In the genomic region with DNA sequence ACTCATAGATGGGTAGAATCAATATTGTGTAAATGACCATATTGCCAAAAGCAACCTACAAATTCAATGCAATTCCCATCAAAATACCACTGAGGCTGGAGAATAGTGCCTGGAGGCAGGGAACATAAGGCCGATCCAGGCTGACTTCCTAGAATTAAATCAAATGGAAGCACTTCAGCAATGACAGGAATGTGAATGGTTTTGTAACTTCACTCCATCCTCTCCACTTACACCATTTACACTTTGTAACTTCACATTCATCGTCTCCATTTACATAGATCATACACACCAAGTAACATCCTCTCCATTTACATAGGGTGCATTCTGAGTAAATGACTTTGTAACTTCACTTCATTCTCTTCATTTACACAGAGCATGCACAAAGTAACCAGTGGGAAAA, we compare ENCODE assay signal across 24 cellular contexts. TPM values are rescaled to one million over a fixed set of nuclear protein-coding genes. Genes with fewer than 3 reads are reported as not detected.
DNase-seq lines count a peak whose midpoint lies in the region; ATAC-seq and TF ChIP-seq lines count a peak whose summit lies in the region.
"Had no signal": no experiment of that assay in that cellular context is flagged by ENCODE, and none has a peak within 500 bp of the region (broad histone marks: within the 10 kb centered on the region; RNA-seq: fewer than 3 reads in every experiment).

No MANE protein-coding gene starts in this region.

- H4K20me1 ChIP-seq in osteoblast (ENCODE audit: insufficient read depth, low read length) = no peaks in the 10 kb centered on the region

- H3K4me2 ChIP-seq in osteoblast (ENCODE audit: insufficient read depth, low read length) = peak overlapping the region; percentile 40

- no peaks in the 10 kb centered on the region for H3K27me3 ChIP-seq in osteoblast (ENCODE audit: insufficient read depth, low read length)
- H3K27me3 ChIP-seq: gastroesophageal sphincter, Peyer's patch had no signal

- no peaks in the 10 kb centered on the region for H3K36me3 ChIP-seq in osteoblast (ENCODE audit: insufficient read depth, low read length)
- H3K36me3 ChIP-seq: gastroesophageal sphincter, Peyer's patch had no signal

- TF ChIP-seq CTCF in osteoblast (IDR thresholded peaks at IDR 0.05; ENCODE audit: extremely low read depth, low read depth, low read length) = no peak

- no peaks in the 10 kb centered on the region for H3K9me3 ChIP-seq in osteoblast (ENCODE audit: low read depth, low read length)
- H3K9me3 ChIP-seq: gastroesophageal sphincter, Peyer's patch had no signal

- peaks cover 15% of the 10 kb centered on the region for H3K4me1 ChIP-seq in osteoblast (ENCODE audit: insufficient read depth, low read length)
- H3K4me1 ChIP-seq: gastroesophageal sphincter, Peyer's patch had no signal

- no peak for ATAC-seq in HG03571 (IDR thresholded peaks at IDR 0.05; ENCODE audit: unreplicated experiment)
- ATAC-seq in activated CD4-positive, CD25-positive, alpha-beta regulatory T cell treated with anti-CD3 and anti-CD28 coated beads, Interleukin-2, amount 50 U/mL, for 24 hours = no peak
- ATAC-seq: gastroesophageal sphincter had no signal

- peak overlapping the region; percentile 42 for H3K4me3 ChIP-seq in osteoblast (ENCODE audit: insufficient read depth, low read length)
- H3K4me3 ChIP-seq: gastroesophageal sphincter, Peyer's patch had no signal

- H2AFZ ChIP-seq in osteoblast (ENCODE audit: low read length) = peak overlapping the region; percentile 53

- DNase-seq in EH (ENCODE audit: low read depth) = peak; percentile 69
- peak; percentile 18 for DNase-seq in M059J (ENCODE audit: low read depth)
- DNase-seq in fibroblast of gingiva (ENCODE audit: low read depth) = peak; percentile 61
- DNase-seq in osteoblast (ENCODE audit: insufficient read length, low spot score, missing footprints) = no peak
- no peak for DNase-seq in AG20443 (ENCODE audit: low spot score)
- no peak for DNase-seq in SHP77 (lab: John Stamatoyannopoulos, UW)
- DNase-seq: activated CD4-positive, alpha-beta T cell treated with anti-CD3 and anti-CD28 coated beads, Interleukin-2, amount 50 U/mL, for 48 hours; activated naive CD8-positive, alpha-beta T cell treated with anti-CD3 and anti-CD28 coated beads for 36 hours; activated T-cell treated with anti-CD3 and anti-CD28 coated beads, Interleukin-2, amount 50 U/mL, for 48 hours; Calu3; central memory CD4-positive, alpha-beta T cell; GDM1; mammary epithelial cell; MM.1S; NCI-H1930; NCI-H69; Peyer's patch; retina; stimulated activated CD4-positive, alpha-beta T cell treated with anti-CD3 and anti-CD28 coated beads, Interleukin-1b, Interleukin-23, amount 100 ng/mL, for 48 hours; SW 1271 had no signal

- no peaks in the 10 kb centered on the region for H3K79me2 ChIP-seq in osteoblast (ENCODE audit: insufficient read depth, low read length)

- no peak overlapping the region for H3K27ac ChIP-seq in osteoblast (ENCODE audit: low read depth, low read length)
- H3K27ac ChIP-seq: gastroesophageal sphincter, Peyer's patch had no signal

RNA-seq across cellular contexts. Expression of a gene that starts 11.6 kb away (rescaled TPM):
- not detected in 2 replicates for total RNA-seq in M059J (2014; rRNA removed; shearing (Covaris generic))
- not detected in 2 replicates for total RNA-seq in osteoblast
- total RNA-seq: activated naive CD8-positive, alpha-beta T cell treated with anti-CD3 and anti-CD28 coated beads for 36 hours; Calu3; gastroesophageal sphincter; mammary epithelial cell; Peyer's patch; subcutaneous adipose tissue had no signal

Comparison
In these comparisons a context has a peak if more than half of its experiments do, and no peak if none do; other contexts are left out.
1. DNase-seq: peak in EH (single experiment), M059J (single experiment) and fibroblast of gingiva (single experiment); none in osteoblast (single experiment), AG20443 (single experiment) and SHP77 (0 of 2).